ENCODE assay signal across 8 cellular contexts in the genomic region with DNA sequence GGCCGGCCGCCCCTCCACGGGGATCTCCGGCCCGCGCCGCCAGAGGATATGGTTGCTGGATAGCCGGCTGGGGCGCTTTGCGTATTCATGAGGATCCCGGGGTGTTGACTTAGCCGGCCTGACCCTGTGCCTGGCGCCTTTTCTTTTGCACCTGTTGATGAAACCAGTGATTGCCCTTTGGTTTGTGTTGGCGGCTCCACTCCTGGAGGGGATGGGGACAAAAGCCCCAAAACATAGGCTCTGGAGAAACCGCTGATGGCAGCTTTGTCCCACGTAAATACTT. TPM values are rescaled to one million over a fixed set of nuclear protein-coding genes. Genes with fewer than 3 reads are reported as not detected.
A peak's percentile ranks its signal among the peaks of the same experiment; 100 is the strongest.
DNase-seq lines count a peak whose midpoint lies in the region; ATAC-seq and TF ChIP-seq lines count a peak whose summit lies in the region.

No MANE protein-coding gene starts in this region.

- TF ChIP-seq POLR2A in suprapubic skin (IDR thresholded peaks at IDR 0.05): no peak

- H3K4me1 ChIP-seq in A673 (ENCODE audit: insufficient read depth, low read length, poor library complexity, severe bottlenecking) (peaks cover 17% of the 10 kb centered on the region), SJCRH30 (peaks cover 25% of the 10 kb centered on the region), lower lobe of right lung (peaks cover 34% of the 10 kb centered on the region), suprapubic skin (peaks cover 33% of the 10 kb centered on the region)

- BruUV-seq in A673 (replicated peaks; lab: Mats Ljungman, UMichigan): no TSS peak

- H3K9me3 ChIP-seq in A673 (ENCODE audit: low read depth, low read length, poor library complexity, severe bottlenecking) (no peaks in the 10 kb centered on the region), SJCRH30 (replicated peaks) (no peaks in the 10 kb centered on the region), lower lobe of right lung (no peaks in the 10 kb centered on the region), suprapubic skin (no peaks in the 10 kb centered on the region)

- no peaks in the 10 kb centered on the region for H3K36me3 ChIP-seq in A673 (ENCODE audit: insufficient read depth, low read length, poor library complexity, severe bottlenecking)
- no peaks in the 10 kb centered on the region for H3K36me3 ChIP-seq in SJCRH30
- no peaks in the 10 kb centered on the region for H3K36me3 ChIP-seq in lower lobe of right lung
- no peaks in the 10 kb centered on the region for H3K36me3 ChIP-seq in suprapubic skin

- no peaks in the 10 kb centered on the region for H3K27me3 ChIP-seq in A673 (replicated peaks; ENCODE audit: insufficient read depth, low read depth, low read length, poor library complexity)
- H3K27me3 ChIP-seq in SJCRH30: no peaks in the 10 kb centered on the region
- H3K27me3 ChIP-seq in lower lobe of right lung (ENCODE audit: low read depth): no peaks in the 10 kb centered on the region
- no peaks in the 10 kb centered on the region for H3K27me3 ChIP-seq in suprapubic skin

- H3K27ac ChIP-seq in A673 (ENCODE audit: low read depth, low read length, poor library complexity, severe bottlenecking): peak overlapping the region; percentile 90
- H3K27ac ChIP-seq in SJCRH30: peak overlapping the region; percentile 82
- peak overlapping the region; percentile 77 for H3K27ac ChIP-seq in cingulate gyrus (ENCODE audit: low read depth, low read length)
- H3K27ac ChIP-seq in lower lobe of right lung: peak overlapping the region; percentile 56
- peak overlapping the region; percentile 52 for H3K27ac ChIP-seq in suprapubic skin

- no peak for TF ChIP-seq CTCF in A673 (conservative IDR thresholded peaks at IDR 0.05; ENCODE audit: low read depth, low read length)
- TF ChIP-seq CTCF in lower lobe of right lung (IDR thresholded peaks at IDR 0.05): no peak
- no peak for TF ChIP-seq CTCF in suprapubic skin (IDR thresholded peaks at IDR 0.05)

- H3K4me3 ChIP-seq in A673 (ENCODE audit: low read depth, low read length, poor library complexity, severe bottlenecking) (peak overlapping the region; percentile 94), SJCRH30 (peak overlapping the region; percentile 78), lower lobe of right lung (peak overlapping the region; percentile 83), suprapubic skin (peak overlapping the region; percentile 72)

- POLR2A ChIA-PET in A673 (lab: Charles Lee; ENCODE audit: low non-redundant PET): no interaction called here

- WGBS in suprapubic skin: 1% methylated on average over 14 of the region's 16 CpGs

- peak; percentile 40 for ATAC-seq in GM18502 (IDR thresholded peaks at IDR 0.05; ENCODE audit: poor library complexity, unreplicated experiment)
- ATAC-seq in HG03064 (IDR thresholded peaks at IDR 0.05; ENCODE audit: low read depth, unreplicated experiment): peak; percentile 26
- ATAC-seq in lower lobe of right lung: peak; percentile 40 to 66

- intact Hi-C loops in A673 (cut with micrococcal nuclease; ENCODE audit: unreplicated experiment): loop anchor here (5.0 kb wide), 1 partner anchor 45 kb away; no protein-coding TSS in a partner anchor
- intact Hi-C loops in lower lobe of right lung (cut with DNase I): no loop called here

- CTCF ChIA-PET in A673 (lab: Charles Lee): interaction anchor here (0.5 to 1.2 kb wide), 3 partner anchors 43 to 95 kb away, joined by 3 to 5 read pairs (median 3); no protein-coding TSS in a partner anchor

- DNase-seq in A673 (ENCODE audit: low spot score) (peak; percentile 30), SJCRH30 (peak; percentile 74 to 81), lower lobe of right lung (no peak), suprapubic skin (ENCODE audit: low spot score in 2 of 2) (no peak)
- DNase-seq in activated CD8-positive, alpha-beta memory T cell treated with anti-CD3 and anti-CD28 coated beads, Interleukin-2, amount 50 U/mL, for 4 hours: no peak

- TF ChIP-seq EP300 in suprapubic skin (IDR thresholded peaks at IDR 0.05): no peak

RNA-seq across cellular contexts. Expression of a gene that starts 0.6 kb away (rescaled TPM):
- total RNA-seq in A673 (2021): 34.5 and 37.0 TPM in 2 replicates
- 32.5 and 33.4 TPM in 2 replicates for total RNA-seq in SJCRH30 (2014; rRNA removed; shearing (Covaris generic))
- total RNA-seq in lower lobe of right lung: 4.5 TPM
- total RNA-seq in suprapubic skin: 10 to 100 TPM in 1 of 4 donors, 1 to 10 TPM in 3; 4.3 to 10.7 (median 6.8) TPM

Comparison
In these comparisons a context has a peak if more than half of its experiments do, and no peak if none do; other contexts are left out.
1. DNase-seq: peak in A673 (single experiment) and SJCRH30 (2 of 2); none in lower lobe of right lung (single experiment), suprapubic skin (0 of 2) and activated CD8-positive, alpha-beta memory T cell treated with anti-CD3 and anti-CD28 coated beads, Interleukin-2, amount 50 U/mL, for 4 hours (single experiment).
2. Peak in every context shown above with its lines, with median percentiles within 50 percentile points of each other: H3K27ac ChIP-seq, H3K4me3 ChIP-seq and ATAC-seq.